In genomic region chr1:6581561-6582305, GRCh38 we compare ENCODE assay signal across 1 cellular context.
TF ChIP-seq lines count a peak whose summit lies in the region.

No MANE protein-coding gene starts in this region.

TF ChIP-seq in WTC11, 78 proteins besides CTCF, POLR2A, EP300 and RAD21 (continued from another document):
- TF ChIP-seq ZNF425 (CRISPR knock-in tag; conservative IDR thresholded peaks at IDR 0.05) (no peak), USF2 (CRISPR knock-in tag; IDR thresholded peaks at IDR 0.05) (no peak), GTF2I (CRISPR knock-in tag; conservative IDR thresholded peaks at IDR 0.05) (no peak), FOXP4 (CRISPR knock-in tag; IDR thresholded peaks at IDR 0.05) (no peak), OVOL2 (CRISPR knock-in tag; IDR thresholded peaks at IDR 0.05; ENCODE audit: borderline replicate concordance) (no peak), ZNF263 (CRISPR knock-in tag; IDR thresholded peaks at IDR 0.05; ENCODE audit: low read depth) (no peak), ATF1 (CRISPR knock-in tag; IDR thresholded peaks at IDR 0.05) (no peak), NFATC4 (CRISPR knock-in tag; IDR thresholded peaks at IDR 0.05) (no peak), ESRRA (CRISPR knock-in tag; IDR thresholded peaks at IDR 0.05; ENCODE audit: borderline replicate concordance) (no peak), EMX1 (CRISPR knock-in tag; IDR thresholded peaks at IDR 0.05) (no peak)
- TF ChIP-seq, protein P1, sequence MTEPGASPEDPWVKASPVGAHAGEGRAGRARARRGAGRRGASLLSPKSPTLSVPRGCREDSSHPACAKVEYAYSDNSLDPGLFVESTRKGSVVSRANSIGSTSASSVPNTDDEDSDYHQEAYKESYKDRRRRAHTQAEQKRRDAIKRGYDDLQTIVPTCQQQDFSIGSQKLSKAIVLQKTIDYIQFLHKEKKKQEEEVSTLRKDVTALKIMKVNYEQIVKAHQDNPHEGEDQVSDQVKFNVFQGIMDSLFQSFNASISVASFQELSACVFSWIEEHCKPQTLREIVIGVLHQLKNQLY (CRISPR knock-in tag; IDR thresholded peaks at IDR 0.05), result no peak
